ENCODE assay signal across 16 cellular contexts in the genomic region with DNA sequence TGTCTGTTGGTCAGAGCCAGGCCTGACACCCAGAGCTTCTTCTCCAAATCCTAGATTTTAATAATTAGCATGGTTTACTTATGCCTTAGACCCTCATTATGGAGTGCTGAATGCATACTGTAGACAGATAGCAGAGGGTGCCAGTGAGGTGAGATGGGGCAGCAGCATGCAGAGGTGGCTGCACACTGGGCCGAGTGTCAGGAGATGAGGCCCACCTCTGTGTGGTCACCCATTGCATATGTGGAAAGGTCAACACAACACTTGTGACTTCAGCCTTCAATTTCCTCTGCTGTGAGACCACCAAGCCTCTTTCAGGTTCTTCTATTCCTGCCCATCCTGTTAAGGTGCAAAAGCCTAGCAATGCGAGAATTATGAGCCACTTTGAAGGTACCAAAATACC. TPM values are rescaled to one million over a fixed set of nuclear protein-coding genes. Genes with fewer than 3 reads are reported as not detected.
A peak's percentile ranks its signal among the peaks of the same experiment; 100 is the strongest.
DNase-seq lines count a peak whose midpoint lies in the region; ATAC-seq and TF ChIP-seq lines count a peak whose summit lies in the region.
"Had no signal": no experiment of that assay in that cellular context is flagged by ENCODE, and none has a peak within 500 bp of the region (broad histone marks: within the 10 kb centered on the region; RNA-seq: fewer than 3 reads in every experiment).

No MANE protein-coding gene starts in this region.

- H3K36me3 Mint-ChIP-seq in T-helper 17 cell (ENCODE audit: low read depth) (peaks cover under 1% of the 10 kb centered on the region), immature natural killer cell (no peaks in the 10 kb centered on the region)

- no peaks in the 10 kb centered on the region for H3K27me3 Mint-ChIP-seq in T-helper 17 cell
- H3K27me3 Mint-ChIP-seq in immature natural killer cell (ENCODE audit: low read depth in 3 of 3), result peaks cover 5 to 9% (median 8%) of the 10 kb centered on the region in 3 donors

- no peak overlapping the region for H3K4me3 ChIP-seq in upper lobe of right lung
- H3K4me3 ChIP-seq: thyroid gland had no signal

- no peaks in the 10 kb centered on the region for H3K9me3 ChIP-seq in T-helper 17 cell (ENCODE audit: control insufficient read depth, low read length, poor library complexity, severe bottlenecking)
- no peaks in the 10 kb centered on the region for H3K9me3 ChIP-seq in upper lobe of right lung
- H3K9me3 ChIP-seq: thyroid gland had no signal

- no peak for ATAC-seq in left ventricle myocardium superior
- ATAC-seq in T-helper 17 cell, result no peak
- ATAC-seq in upper lobe of right lung, result no peak
- no peak for ATAC-seq in GM21825 (IDR thresholded peaks at IDR 0.05; ENCODE audit: unreplicated experiment)
- no peak for ATAC-seq in HG02763 (IDR thresholded peaks at IDR 0.05; ENCODE audit: unreplicated experiment)

- peak overlapping the region; percentile 28 for H3K4me3 Mint-ChIP-seq in T-helper 17 cell
- peak overlapping the region; percentile 80 to 93 (median 83) for H3K4me3 Mint-ChIP-seq in immature natural killer cell

- H3K27ac ChIP-seq in upper lobe of right lung, result peak overlapping the region; percentile 60
- H3K27ac ChIP-seq: thyroid gland, WERI-Rb-1 had no signal

- no peaks in the 10 kb centered on the region for H3K36me3 ChIP-seq in upper lobe of right lung
- H3K36me3 ChIP-seq: WERI-Rb-1 had no signal

- no peak for TF ChIP-seq CTCF in upper lobe of right lung (IDR thresholded peaks at IDR 0.05)

- H3K27ac Mint-ChIP-seq in T-helper 17 cell (peak overlapping the region; percentile 93), immature natural killer cell (peak overlapping the region; percentile 89 to 98 (median 92))

- intact Hi-C loops in cardiac septum (cut with DNase I) (no loop called here), left ventricle myocardium superior (cut with micrococcal nuclease) (no loop called here), upper lobe of right lung (cut with DNase I) (no loop called here)

- no peaks in the 10 kb centered on the region for H3K27me3 ChIP-seq in upper lobe of right lung
- H3K27me3 ChIP-seq: thyroid gland had no signal

- DNase-seq in cardiac septum (ENCODE audit: low spot score) (peak; percentile 67), left ventricle myocardium superior (no peak), T-helper 17 cell (no peak), immature natural killer cell (peak in 1 of 3 donors; percentile 11), upper lobe of right lung (no peak), RKO (ENCODE audit: low spot score) (no peak)
- DNase-seq: anterior cingulate cortex; left cardiac atrium; NCI-H1105; NCI-H2171 treated with DMSO at 0.1 percent for 48 hours; stimulated activated CD4-positive, alpha-beta T cell treated with anti-CD3 and anti-CD28 coated beads, Interleukin-2, amount 100 ng/mL, for 48 hours; SW 1271; thyroid gland; WERI-Rb-1 had no signal

- H3K9me3 Mint-ChIP-seq in immature natural killer cell, result no peaks in the 10 kb centered on the region

- H3K4me1 ChIP-seq in upper lobe of right lung, result no peaks in the 10 kb centered on the region
- H3K4me1 ChIP-seq: thyroid gland had no signal

- H3K4me1 Mint-ChIP-seq in T-helper 17 cell (peaks cover 43% of the 10 kb centered on the region), immature natural killer cell (peaks cover 38 to 40% of the 10 kb centered on the region in 2 donors)

RNA-seq across cellular contexts. Expression of gene NMT2, which starts 39.7 kb away (rescaled TPM):
- total RNA-seq in cardiac septum (11.0 TPM), left ventricle myocardium superior (14.9 TPM), T-helper 17 cell (10 to 100 TPM; 42.2 to 42.9 TPM), upper lobe of right lung (12.4 TPM)
- polyA plus RNA-seq in immature natural killer cell, result 10 to 100 TPM; 22.2 to 38.0 (median 24.7) TPM
